In genomic region chr13:49636705-49637104, GRCh38 we compare ENCODE assay signal across 1 cellular context.
TF ChIP-seq lines count a peak whose summit lies in the region.

No MANE protein-coding gene starts in this region.

TF ChIP-seq in GM23338, 12 proteins besides CTCF, POLR2A, EP300 and RAD21:
- no peak for TF ChIP-seq STAT1 (IDR thresholded peaks at IDR 0.05; ENCODE audit: unreplicated experiment)
- no peak for TF ChIP-seq CREB1 (CRISPR knock-in tag; IDR thresholded peaks at IDR 0.05; ENCODE audit: low read depth)
- TF ChIP-seq ZNF331 (CRISPR knock-in tag; IDR thresholded peaks at IDR 0.05; ENCODE audit: low read depth), result no peak
- TF ChIP-seq ETS1 (IDR thresholded peaks at IDR 0.05), result no peak
- TF ChIP-seq ZNF462 (CRISPR knock-in tag; IDR thresholded peaks at IDR 0.05), result no peak
- no peak for TF ChIP-seq EZH2 (IDR thresholded peaks at IDR 0.05; ENCODE audit: low read depth, unreplicated experiment)
- TF ChIP-seq JUNB (IDR thresholded peaks at IDR 0.05; ENCODE audit: unreplicated experiment), result no peak
- TF ChIP-seq REST (IDR thresholded peaks at IDR 0.05; ENCODE audit: unreplicated experiment), result no peak
- no peak for TF ChIP-seq POLR2AphosphoS5 (IDR thresholded peaks at IDR 0.05; ENCODE audit: low read depth)
